16 cellular contexts compared by ENCODE assay signal in genomic region chr6:46276571-46277142, GRCh38.
DNase-seq lines count a peak whose midpoint lies in the region; ATAC-seq and TF ChIP-seq lines count a peak whose summit lies in the region.
"Had no signal": no experiment of that assay in that cellular context is flagged by ENCODE, and none has a peak within 500 bp of the region (broad histone marks: within the 10 kb centered on the region; RNA-seq: fewer than 3 reads in every experiment).

No MANE protein-coding gene starts in this region.

- POLR2A ChIA-PET in CD8-positive, alpha-beta memory T cell (lab: Charles Lee): no interaction called here

- H3K9me3 Mint-ChIP-seq in progenitor cell of endocrine pancreas (ENCODE audit: low read depth): no peaks in the 10 kb centered on the region
- no peaks in the 10 kb centered on the region for H3K9me3 Mint-ChIP-seq in CD8-positive, alpha-beta memory T cell
- H3K9me3 Mint-ChIP-seq: CD8-positive, alpha-beta T cell; GM23338 had no signal

- H3K4me1 Mint-ChIP-seq in progenitor cell of endocrine pancreas (ENCODE audit: low read depth): peaks cover 19% of the 10 kb centered on the region
- H3K4me1 Mint-ChIP-seq in CD8-positive, alpha-beta memory T cell: peaks cover 0 to 4% (median 2%) of the 10 kb centered on the region in 3 donors
- H3K4me1 Mint-ChIP-seq: CD14-positive monocyte, GM23338 had no signal

- H3K36me3 Mint-ChIP-seq in progenitor cell of endocrine pancreas (ENCODE audit: insufficient read depth): no peaks in the 10 kb centered on the region
- no peaks in the 10 kb centered on the region for H3K36me3 Mint-ChIP-seq in CD8-positive, alpha-beta memory T cell
- H3K36me3 Mint-ChIP-seq: CD14-positive monocyte; CD8-positive, alpha-beta T cell had no signal

- H3K27ac ChIP-seq in caudate nucleus (ENCODE audit: low read depth, low read length): peak overlapping the region; percentile 65
- H3K27ac ChIP-seq in CD8-positive, alpha-beta memory T cell (ENCODE audit: low read depth, low read length): no peak overlapping the region
- H3K27ac ChIP-seq: A549 had no signal

- no peak overlapping the region for H3K27ac Mint-ChIP-seq in progenitor cell of endocrine pancreas
- no peak overlapping the region for H3K27ac Mint-ChIP-seq in CD8-positive, alpha-beta memory T cell
- H3K27ac Mint-ChIP-seq: CD14-positive monocyte; CD8-positive, alpha-beta T cell; GM23338 had no signal

- no peaks in the 10 kb centered on the region for H3K4me1 ChIP-seq in CD8-positive, alpha-beta memory T cell (ENCODE audit: insufficient read depth, low read length)
- H3K4me1 ChIP-seq: A549 had no signal

- no peaks in the 10 kb centered on the region for H3K36me3 ChIP-seq in CD8-positive, alpha-beta memory T cell (ENCODE audit: insufficient read depth, low read length)

- no peak overlapping the region for H3K4me3 ChIP-seq in CD8-positive, alpha-beta memory T cell (ENCODE audit: low read length)
- H3K4me3 ChIP-seq: A549, GM23338 had no signal

- DNase-seq in caudate nucleus (lab: John Stamatoyannopoulos, UW) (peak in 4 of 61 donors; percentile 11 to 33 (median 20)), globus pallidus (ENCODE audit: low spot score) (peak; percentile 74), midbrain (lab: John Stamatoyannopoulos, UW) (peak; percentile 47), superior temporal gyrus (ENCODE audit: extremely low spot score) (peak; percentile 72), progenitor cell of endocrine pancreas (ENCODE audit: low spot score, unreplicated experiment) (no peak), NCI-H2196 (lab: John Stamatoyannopoulos, UW; ENCODE audit: unreplicated experiment) (no peak)
- no peak for DNase-seq in CD8-positive, alpha-beta memory T cell
- DNase-seq: CD8-positive, alpha-beta T cell; DMS53; GF-D8; H7; IMR-90 had no signal

- no peak overlapping the region for H3K4me3 Mint-ChIP-seq in progenitor cell of endocrine pancreas (ENCODE audit: low read depth)
- no peak overlapping the region for H3K4me3 Mint-ChIP-seq in CD8-positive, alpha-beta memory T cell
- H3K4me3 Mint-ChIP-seq: CD14-positive monocyte; CD8-positive, alpha-beta T cell; GM23338 had no signal

- no peak for TF ChIP-seq CTCF in progenitor cell of endocrine pancreas (IDR thresholded peaks at IDR 0.05; ENCODE audit: unreplicated experiment)

- H3K27me3 Mint-ChIP-seq in progenitor cell of endocrine pancreas: no peaks in the 10 kb centered on the region
- peaks cover 0 to 4% of the 10 kb centered on the region in 2 donors for H3K27me3 Mint-ChIP-seq in CD8-positive, alpha-beta memory T cell

- H3K27me3 ChIP-seq in CD8-positive, alpha-beta memory T cell (ENCODE audit: insufficient read depth, low read length, poor library complexity, severe bottlenecking): no peaks in the 10 kb centered on the region

- CTCF ChIA-PET in CD8-positive, alpha-beta memory T cell (lab: Charles Lee): no interaction called here

- no peak for ATAC-seq in HG03342 (IDR thresholded peaks at IDR 0.05; ENCODE audit: unreplicated experiment)
- ATAC-seq: A549; CD8-positive, alpha-beta T cell; GM23338 had no signal

- no peaks in the 10 kb centered on the region for H3K9me3 ChIP-seq in CD8-positive, alpha-beta memory T cell (ENCODE audit: low read length)
- H3K9me3 ChIP-seq: A549 had no signal

Comparison
In these comparisons a context has a peak if more than half of its experiments do, and no peak if none do; other contexts are left out.
1. DNase-seq: peak in globus pallidus (single experiment), midbrain (single experiment) and superior temporal gyrus (single experiment); none in progenitor cell of endocrine pancreas (single experiment), NCI-H2196 (single experiment) and CD8-positive, alpha-beta memory T cell (0 of 5).